14 cellular contexts compared by ENCODE assay signal in genomic region chr1:24540051-24540905, GRCh38. TPM values are rescaled to one million over a fixed set of nuclear protein-coding genes. Genes with fewer than 3 reads are reported as not detected.
DNase-seq lines count a peak whose midpoint lies in the region; ATAC-seq and TF ChIP-seq lines count a peak whose summit lies in the region.
"Had no signal": no experiment of that assay in that cellular context is flagged by ENCODE, and none has a peak within 500 bp of the region (broad histone marks: within the 10 kb centered on the region; RNA-seq: fewer than 3 reads in every experiment).

No MANE protein-coding gene starts in this region.

- no peak for TF ChIP-seq RAD21 in IMR-90 (IDR thresholded peaks at IDR 0.05; ENCODE audit: low read length)

- dilution Hi-C loops in IMR-90 (cut with HindIII; ENCODE audit: low sequenced_read_pairs, unreplicated experiment) = no loop called here

- no peak overlapping the region for H2AFZ ChIP-seq in IMR-90 (replicated peaks; ENCODE audit: low read length, poor library complexity)

- peak overlapping the region; percentile 10 for H3K27ac ChIP-seq in CD4-positive, alpha-beta memory T cell (ENCODE audit: low read depth, low read length)
- H3K27ac ChIP-seq in IMR-90 (ENCODE audit: insufficient read depth, low read length) = no peak overlapping the region
- peak overlapping the region; percentile 34 for H3K27ac ChIP-seq in lower lobe of right lung
- no peak overlapping the region for H3K27ac ChIP-seq in dorsolateral prefrontal cortex

- no peak overlapping the region for H2AK9ac ChIP-seq in IMR-90 (replicated peaks; ENCODE audit: low read depth, low read length, poor library complexity)

- H2BK120ac ChIP-seq in IMR-90 (ENCODE audit: low read depth, low read length) = 0 out of 2 replicates have a peak overlapping the region, but pooled peaks have one; percentile 37

- no peak overlapping the region for H3K23ac ChIP-seq in IMR-90 (ENCODE audit: low read depth, low read length)

- peaks cover 7% of the 10 kb centered on the region for H3K36me3 ChIP-seq in CD4-positive, alpha-beta memory T cell (ENCODE audit: insufficient read depth, low read length)
- no peaks in the 10 kb centered on the region for H3K36me3 ChIP-seq in IMR-90 (ENCODE audit: control insufficient read depth, insufficient read depth, low read length)
- peaks cover 8% of the 10 kb centered on the region for H3K36me3 ChIP-seq in lower lobe of right lung

- intact Hi-C loops in CD4-positive, alpha-beta memory T cell (cut with micrococcal nuclease) = no loop called here
- intact Hi-C loops in IMR-90 (cut with micrococcal nuclease) = loop anchor here (5.0 kb wide), 1 partner anchor 97 kb away; no protein-coding TSS in a partner anchor
- intact Hi-C loops in activated T-helper 1 cell treated with anti-CD3 and anti-CD28 coated beads, Interleukin-12 subunit alpha, Interleukin-12 subunit beta, Interleukin-2, Interleukin-4 antibody, amounts not matched to agents 30 ng/mL and 10 ng/mL and 1 ng/mL, durations not matched to agents 14 hours and 24 hours and 36 hours (cut with micrococcal nuclease) = no loop called here
- intact Hi-C loops in lower lobe of right lung (cut with DNase I) = no loop called here
- intact Hi-C loops in dorsolateral prefrontal cortex (cut with DNase I) = loop anchor here (2.0 to 5.0 kb wide), 3 partner anchors 47 to 97 kb away; no protein-coding TSS in a partner anchor
- intact Hi-C loops in MCF 10A (cut with micrococcal nuclease) = loop anchor here (5.0 kb wide), 1 partner anchor 97 kb away; no protein-coding TSS in a partner anchor
- intact Hi-C loops in sciatic nerve (cut with DNase I) = no loop called here

- ATAC-seq in IMR-90 (ENCODE audit: low read depth) = no peak
- no peak for ATAC-seq in lower lobe of right lung
- ATAC-seq in sciatic nerve = no peak

- H3K56ac ChIP-seq in IMR-90 (ENCODE audit: extremely low read depth, insufficient read depth, low read length) = no peak overlapping the region

- H3K9me3 Mint-ChIP-seq in CD4-positive, alpha-beta memory T cell = no peaks in the 10 kb centered on the region
- no peaks in the 10 kb centered on the region for H3K9me3 Mint-ChIP-seq in activated T-helper 1 cell treated with anti-CD3 and anti-CD28 coated beads, Interleukin-12 subunit alpha, Interleukin-12 subunit beta, Interleukin-2, Interleukin-4 antibody, amounts not matched to agents 30 ng/mL and 10 ng/mL and 1 ng/mL, durations not matched to agents 14 hours and 24 hours and 36 hours
- H3K9me3 Mint-ChIP-seq in MCF 10A (ENCODE audit: unreplicated experiment) = no peaks in the 10 kb centered on the region
- H3K9me3 Mint-ChIP-seq: CD14-positive monocyte, H9 had no signal

- DNase-seq in CD4-positive, alpha-beta memory T cell = peak in 1 of 5 donors; percentile 50
- DNase-seq in IMR-90 (no peak), lower lobe of right lung (no peak), dorsolateral prefrontal cortex (no peak), midbrain (lab: John Stamatoyannopoulos, UW) (no peak), MCF 10A (ENCODE audit: unreplicated experiment) (no peak), sciatic nerve (ENCODE audit: low spot score) (no peak)
- DNase-seq in activated T-helper 1 cell treated with anti-CD3 and anti-CD28 coated beads, Interleukin-12 subunit alpha, Interleukin-12 subunit beta, Interleukin-2, Interleukin-4 antibody, amounts not matched to agents 30 ng/mL and 10 ng/mL and 1 ng/mL, durations not matched to agents 14 hours and 24 hours and 36 hours (ENCODE audit: low spot score) = no peak
- DNase-seq: H9, NCI-H1694 had no signal

- no peak overlapping the region for H4K5ac ChIP-seq in IMR-90 (ENCODE audit: low read depth, low read length)

- H3K4me3 ChIP-seq in CD4-positive, alpha-beta memory T cell (ENCODE audit: low read length in 2 of 2) = no peak overlapping the region
- H3K4me3 ChIP-seq in IMR-90 (ENCODE audit: insufficient read depth, low read depth, low read length) (no peak overlapping the region), lower lobe of right lung (no peak overlapping the region), dorsolateral prefrontal cortex (no peak overlapping the region)
- H3K4me3 ChIP-seq: skin epidermis had no signal

- no peak overlapping the region for H3K9ac ChIP-seq in IMR-90 (ENCODE audit: low read depth, low read length)

- no peaks in the 10 kb centered on the region for H3K27me3 ChIP-seq in CD4-positive, alpha-beta memory T cell (ENCODE audit: insufficient read depth, low read length)
- no peaks in the 10 kb centered on the region for H3K27me3 ChIP-seq in IMR-90 (ENCODE audit: control insufficient read depth, insufficient read depth, low read length)
- H3K27me3 ChIP-seq in lower lobe of right lung (ENCODE audit: low read depth) = no peaks in the 10 kb centered on the region
- peaks cover 0 to 7% (median 0%) of the 10 kb centered on the region in 45 donors for H3K27me3 ChIP-seq in dorsolateral prefrontal cortex

- H3K4me1 Mint-ChIP-seq in CD4-positive, alpha-beta memory T cell = peaks cover 50 to 79% (median 63%) of the 10 kb centered on the region in 4 donors
- H3K4me1 Mint-ChIP-seq in activated T-helper 1 cell treated with anti-CD3 and anti-CD28 coated beads, Interleukin-12 subunit alpha, Interleukin-12 subunit beta, Interleukin-2, Interleukin-4 antibody, amounts not matched to agents 30 ng/mL and 10 ng/mL and 1 ng/mL, durations not matched to agents 14 hours and 24 hours and 36 hours (ENCODE audit: low read depth) = peaks cover 52% of the 10 kb centered on the region
- H3K4me1 Mint-ChIP-seq in MCF 10A (ENCODE audit: insufficient read depth, unreplicated experiment) = peaks cover 14% of the 10 kb centered on the region

- no peaks in the 10 kb centered on the region for H3K9me3 ChIP-seq in CD4-positive, alpha-beta memory T cell (ENCODE audit: control insufficient read depth in 1 of 2, low read length in 2 of 2)
- no peaks in the 10 kb centered on the region for H3K9me3 ChIP-seq in IMR-90 (ENCODE audit: control insufficient read depth, insufficient read depth, low read length)
- no peaks in the 10 kb centered on the region for H3K9me3 ChIP-seq in lower lobe of right lung

- no peak overlapping the region for H3K4me2 ChIP-seq in IMR-90 (ENCODE audit: low read depth, low read length)

- H3K4ac ChIP-seq in IMR-90 (ENCODE audit: low read depth, low read length) = no peak overlapping the region

- H2AK5ac ChIP-seq in IMR-90 (ENCODE audit: low read depth, low read length) = no peak overlapping the region

- BruUV-seq in IMR-90 (replicated peaks; lab: Mats Ljungman, UMichigan) (TSS peak; percentile 27), MCF 10A (replicated peaks; lab: Mats Ljungman, UMichigan) (no TSS peak)

- peaks cover 5% of the 10 kb centered on the region for H3K9me1 ChIP-seq in IMR-90 (ENCODE audit: insufficient read depth, low read length)

- peak overlapping the region; percentile 10 to 78 (median 50) for H3K4me3 Mint-ChIP-seq in CD4-positive, alpha-beta memory T cell
- H3K4me3 Mint-ChIP-seq in activated T-helper 1 cell treated with anti-CD3 and anti-CD28 coated beads, Interleukin-12 subunit alpha, Interleukin-12 subunit beta, Interleukin-2, Interleukin-4 antibody, amounts not matched to agents 30 ng/mL and 10 ng/mL and 1 ng/mL, durations not matched to agents 14 hours and 24 hours and 36 hours = peak overlapping the region; percentile 54
- H3K4me3 Mint-ChIP-seq in MCF 10A (ENCODE audit: unreplicated experiment) = no peak overlapping the region
- H3K4me3 Mint-ChIP-seq: CD14-positive monocyte, H9 had no signal

- CTCF ChIA-PET in CD4-positive, alpha-beta memory T cell (lab: Charles Lee; ENCODE audit: partially characterized antibody) = interaction anchor here (0.7 to 4.2 kb wide), 9 partner anchors 14 to 341 kb away, joined by 3 to 23 read pairs (median 4); partner anchors contain the start of genes NIPAL3 and STPG1
- CTCF ChIA-PET in IMR-90 (lab: Yijun Ruan, JAX) = interaction anchor here (0.6 to 2.2 kb wide), 4 partner anchors 14 to 341 kb away, joined by 3 to 7 read pairs (median 4); no protein-coding TSS in a partner anchor
- CTCF ChIA-PET in MCF 10A (lab: Yijun Ruan, JAX) = interaction anchor here (0.6 to 2.0 kb wide), 7 partner anchors 12 to 362 kb away, joined by 3 to 9 read pairs (median 3); no protein-coding TSS in a partner anchor

- no peak overlapping the region for H4K91ac ChIP-seq in IMR-90 (ENCODE audit: insufficient read depth, low read depth, low read length)

- TF ChIP-seq POLR2A in IMR-90 (IDR thresholded peaks at IDR 0.05; ENCODE audit: low read depth, low read length) = no peak

- POLR2A ChIA-PET in CD4-positive, alpha-beta memory T cell (lab: Charles Lee; ENCODE audit: partially characterized antibody) = interaction anchor here (0.6 to 3.5 kb wide), 7 partner anchors 15 to 212 kb away, joined by 3 to 31 read pairs (median 5); partner anchors contain the start of genes RCAN3 and STPG1
- POLR2A ChIA-PET in IMR-90 (lab: Charles Lee; ENCODE audit: unreplicated experiment) = no interaction called here
- POLR2A ChIA-PET in MCF 10A (lab: Yijun Ruan, JAX) = interaction anchor here (0.7 to 2.3 kb wide), 9 partner anchors 10 to 131 kb away, joined by 3 to 10 read pairs (median 4); partner anchors contain the start of genes NIPAL3 and RCAN3

- H4K8ac ChIP-seq in IMR-90 (ENCODE audit: low read depth in 2 of 2, low read length in 2 of 2) = no peak overlapping the region

- no peaks in the 10 kb centered on the region for H4K20me1 ChIP-seq in IMR-90 (ENCODE audit: insufficient read depth, low read length)

- H3K18ac ChIP-seq in IMR-90 (ENCODE audit: low read depth, low read length) = no peak overlapping the region

- peaks cover 26 to 48% of the 10 kb centered on the region in 2 donors for H3K36me3 Mint-ChIP-seq in CD4-positive, alpha-beta memory T cell
- H3K36me3 Mint-ChIP-seq in activated T-helper 1 cell treated with anti-CD3 and anti-CD28 coated beads, Interleukin-12 subunit alpha, Interleukin-12 subunit beta, Interleukin-2, Interleukin-4 antibody, amounts not matched to agents 30 ng/mL and 10 ng/mL and 1 ng/mL, durations not matched to agents 14 hours and 24 hours and 36 hours (ENCODE audit: low read depth) = peaks cover 22% of the 10 kb centered on the region
- H3K36me3 Mint-ChIP-seq in MCF 10A (ENCODE audit: insufficient read depth, unreplicated experiment) = no peaks in the 10 kb centered on the region

- no peak overlapping the region for H2BK5ac ChIP-seq in IMR-90 (ENCODE audit: low read depth, low read length, poor library complexity, severe bottlenecking)

- H2BK20ac ChIP-seq in IMR-90 (ENCODE audit: low read depth, low read length) = no peak overlapping the region

- H3K4me1 ChIP-seq in CD4-positive, alpha-beta memory T cell (ENCODE audit: insufficient read depth, low read length) = peaks cover 69% of the 10 kb centered on the region
- peaks cover 3% of the 10 kb centered on the region for H3K4me1 ChIP-seq in IMR-90 (ENCODE audit: control insufficient read depth, insufficient read depth, low read length)
- H3K4me1 ChIP-seq in lower lobe of right lung = peaks cover 8% of the 10 kb centered on the region

- in situ Hi-C loops in IMR-90 (cut with MboI; ENCODE audit: low sequenced_read_pairs) = no loop called here

- TF ChIP-seq CTCF in IMR-90 (conservative IDR thresholded peaks at IDR 0.05; ENCODE audit: low read depth, low read length) (no peak), lower lobe of right lung (IDR thresholded peaks at IDR 0.05) (no peak), dorsolateral prefrontal cortex (IDR thresholded peaks at IDR 0.05 in 54 of 56, conservative IDR thresholded peaks at IDR 0.05 in 2 of 56; ENCODE audit: low read depth in 1 of 56, partially characterized antibody in 56 of 56) (no peak), MCF 10A (IDR thresholded peaks at IDR 0.05; ENCODE audit: unreplicated experiment) (no peak)

- H3K27me3 Mint-ChIP-seq in CD4-positive, alpha-beta memory T cell = no peaks in the 10 kb centered on the region
- H3K27me3 Mint-ChIP-seq in activated T-helper 1 cell treated with anti-CD3 and anti-CD28 coated beads, Interleukin-12 subunit alpha, Interleukin-12 subunit beta, Interleukin-2, Interleukin-4 antibody, amounts not matched to agents 30 ng/mL and 10 ng/mL and 1 ng/mL, durations not matched to agents 14 hours and 24 hours and 36 hours (ENCODE audit: insufficient read depth) = no peaks in the 10 kb centered on the region
- no peaks in the 10 kb centered on the region for H3K27me3 Mint-ChIP-seq in MCF 10A (ENCODE audit: insufficient read depth, unreplicated experiment)

- no peak overlapping the region for H3K14ac ChIP-seq in IMR-90 (replicated peaks; ENCODE audit: low read depth, low read length)

- peak overlapping the region; percentile 71 to 90 (median 87) for H3K27ac Mint-ChIP-seq in CD4-positive, alpha-beta memory T cell
- peak overlapping the region; percentile 86 for H3K27ac Mint-ChIP-seq in activated T-helper 1 cell treated with anti-CD3 and anti-CD28 coated beads, Interleukin-12 subunit alpha, Interleukin-12 subunit beta, Interleukin-2, Interleukin-4 antibody, amounts not matched to agents 30 ng/mL and 10 ng/mL and 1 ng/mL, durations not matched to agents 14 hours and 24 hours and 36 hours
- H3K27ac Mint-ChIP-seq in MCF 10A (ENCODE audit: low read depth, unreplicated experiment) = no peak overlapping the region
- H3K27ac Mint-ChIP-seq: CD14-positive monocyte had no signal

- H2BK15ac ChIP-seq in IMR-90 (ENCODE audit: low read depth, low read length) = 0 out of 3 replicates have a peak overlapping the region, but pooled peaks have one; percentile 30

- H3K79me1 ChIP-seq in IMR-90 (ENCODE audit: low read depth in 1 of 2, low read length in 2 of 2) = no peaks in the 10 kb centered on the region

- WGBS in IMR-90 (ENCODE audit: extremely low coverage in 2 of 2, insufficient read length in 1 of 2), 2 experiments = no CpG with 5 or more reads among the region's 15 CpGs

RNA-seq across cellular contexts. Expression of gene NCMAP, which starts 15.6 kb away (rescaled TPM):
- not detected for total RNA-seq in CD4-positive, alpha-beta memory T cell
- under 1 TPM; 0.10 to 0.12 TPM for polyA plus RNA-seq in CD4-positive, alpha-beta memory T cell
- total RNA-seq in IMR-90 (2012; rRNA removed) (not detected in 2 replicates), lower lobe of right lung (9.2 TPM), dorsolateral prefrontal cortex (1 to 10 TPM in 2 of 120 experiments, under 1 TPM in 97, not detected in 21; 0.10 to 1.2 (median 0.31) TPM), MCF 10A (2022) (not detected in 2 replicates), sciatic nerve (226 TPM)
- polyA plus RNA-seq in IMR-90 (2012; rRNA removed) = not detected in 2 replicates
- polyA plus RNA-seq in IMR-90 (2012; cell fraction: cytosol; rRNA removed) = not detected in 2 replicates
- not detected in 2 replicates for polyA plus RNA-seq in IMR-90 (2012; cell fraction: nucleus; rRNA removed; ENCODE audit: low replicate concordance)
- total RNA-seq in activated T-helper 1 cell treated with anti-CD3 and anti-CD28 coated beads, Interleukin-12 subunit alpha, Interleukin-12 subunit beta, Interleukin-2, Interleukin-4 antibody, amounts not matched to agents 30 ng/mL and 10 ng/mL and 1 ng/mL, durations not matched to agents 14 hours and 24 hours and 36 hours = not detected in 2 replicates
- total RNA-seq: T-helper 1 cell treated with Interleukin-12 subunit alpha and Interleukin-12 subunit beta and Interleukin-4 antibody, amounts not matched to agents 30 ng/mL and 1 ng/mL, for 36 hours had no signal
- polyA plus RNA-seq: CD14-positive monocyte, neural cell had no signal

RNA-seq across cellular contexts. Expression of gene RCAN3, which starts 37.6 kb away (rescaled TPM):
- total RNA-seq in CD4-positive, alpha-beta memory T cell = 100 to 1,000 TPM; 171 to 178 TPM
- polyA plus RNA-seq in CD4-positive, alpha-beta memory T cell = 100 to 1,000 TPM; 112 to 123 TPM
- total RNA-seq in IMR-90 (2012; rRNA removed) (5.9 and 8.6 TPM in 2 replicates), lower lobe of right lung (16.7 TPM), dorsolateral prefrontal cortex (10 to 100 TPM in 4 of 120 experiments, 1 to 10 TPM in 116; 2.3 to 12.6 (median 5.5) TPM), MCF 10A (2022) (6.1 and 7.1 TPM in 2 replicates), sciatic nerve (14.0 TPM)
- 4.0 and 4.2 TPM in 2 replicates for polyA plus RNA-seq in IMR-90 (2012; rRNA removed)
- polyA plus RNA-seq in IMR-90 (2012; cell fraction: cytosol; rRNA removed) = 2.1 and 4.0 TPM in 2 replicates
- 1.7 and 4.2 TPM in 2 replicates for polyA plus RNA-seq in IMR-90 (2012; cell fraction: nucleus; rRNA removed; ENCODE audit: low replicate concordance)
- 26.5 and 26.8 TPM in 2 replicates for total RNA-seq in activated T-helper 1 cell treated with anti-CD3 and anti-CD28 coated beads, Interleukin-12 subunit alpha, Interleukin-12 subunit beta, Interleukin-2, Interleukin-4 antibody, amounts not matched to agents 30 ng/mL and 10 ng/mL and 1 ng/mL, durations not matched to agents 14 hours and 24 hours and 36 hours

Comparison
In these comparisons a context has a peak if more than half of its experiments do, and no peak if none do; other contexts are left out.
1. H3K27ac ChIP-seq: peak in CD4-positive, alpha-beta memory T cell (single experiment) and lower lobe of right lung (single experiment); none in IMR-90 (single experiment) and dorsolateral prefrontal cortex (0 of 59).
2. RNA of gene NCMAP, which starts 15.6 kb away (total RNA-seq): 226 TPM in sciatic nerve (single experiment); 9.2 TPM in lower lobe of right lung (single experiment), 0.10 to 1.2 TPM in dorsolateral prefrontal cortex, not detected in CD4-positive, alpha-beta memory T cell, not detected in MCF 10A, not detected in IMR-90 and not detected in activated T-helper 1 cell treated with anti-CD3 and anti-CD28 coated beads, Interleukin-12 subunit alpha, Interleukin-12 subunit beta, Interleukin-2, Interleukin-4 antibody, amounts not matched to agents 30 ng/mL and 10 ng/mL and 1 ng/mL, durations not matched to agents 14 hours and 24 hours and 36 hours; every median in the first group is over 10 times any median in the second.
3. intact Hi-C loops: an anchor here in IMR-90 (5.0 kb wide), dorsolateral prefrontal cortex (2.0 to 5.0 kb wide) and MCF 10A (5.0 kb wide); none called in CD4-positive, alpha-beta memory T cell, activated T-helper 1 cell treated with anti-CD3 and anti-CD28 coated beads, Interleukin-12 subunit alpha, Interleukin-12 subunit beta, Interleukin-2, Interleukin-4 antibody, amounts not matched to agents 30 ng/mL and 10 ng/mL and 1 ng/mL, durations not matched to agents 14 hours and 24 hours and 36 hours, lower lobe of right lung and sciatic nerve.